Comparison of ENCODE assay signal across 19 cellular contexts in the genomic region with DNA sequence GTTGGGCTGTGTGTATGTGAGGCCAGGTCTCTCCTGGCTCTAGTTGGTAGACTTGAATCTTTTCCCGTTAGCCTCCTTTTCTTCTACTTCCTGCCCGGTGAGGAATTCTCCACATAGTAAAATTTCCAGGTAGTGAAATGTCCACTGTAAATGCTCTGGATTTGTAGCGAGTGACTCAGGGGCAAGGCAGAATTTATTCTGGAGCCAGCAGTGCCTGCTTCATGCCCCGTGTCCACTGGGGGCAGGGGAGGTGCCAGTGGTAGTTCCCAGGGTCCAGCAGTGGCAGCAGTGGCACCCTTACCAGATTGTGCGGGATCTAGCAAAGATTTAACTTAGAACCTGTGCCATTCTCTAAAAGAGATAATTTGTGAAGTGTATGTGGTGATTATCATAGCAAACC.
A peak's percentile ranks its signal among the peaks of the same experiment; 100 is the strongest.
DNase-seq lines count a peak whose midpoint lies in the region; ATAC-seq and TF ChIP-seq lines count a peak whose summit lies in the region.
"Had no signal": no experiment of that assay in that cellular context is flagged by ENCODE, and none has a peak within 500 bp of the region (broad histone marks: within the 10 kb centered on the region; RNA-seq: fewer than 3 reads in every experiment).

No MANE protein-coding gene starts in this region.

- 40% methylated on average over 1 of the region's 5 CpGs; no CpG with 5 or more reads in 1 of the 2 experiments for WGBS in IMR-90 (ENCODE audit: extremely low coverage in 2 of 2, insufficient read length in 1 of 2), 2 experiments
- whole genome bisulfite sequencing in gastroesophageal sphincter (ENCODE audit: low coverage in 1 of 2), 2 donors: 86 to 89% methylated on average over 2 to 3 of the region's 5 CpGs

- H3K9me1 ChIP-seq in IMR-90 (ENCODE audit: insufficient read depth, low read length): no peaks in the 10 kb centered on the region

- H3K18ac ChIP-seq in IMR-90 (ENCODE audit: low read depth, low read length): no peak overlapping the region

- H3K27ac Mint-ChIP-seq in chondrocyte (ENCODE audit: unreplicated experiment): no peak overlapping the region
- peak overlapping the region; percentile 30 for H3K27ac Mint-ChIP-seq in neural progenitor cell
- H3K27ac Mint-ChIP-seq: stimulated activated naive CD8-positive, alpha-beta T cell treated with anti-CD3 and anti-CD28 coated beads, Interleukin-15, amount 100 ng/mL, for 72 hours had no signal

- H3K23ac ChIP-seq in IMR-90 (ENCODE audit: low read depth, low read length): no peak overlapping the region

- no peak overlapping the region for H3K14ac ChIP-seq in IMR-90 (replicated peaks; ENCODE audit: low read depth, low read length)

- H3K79me2 ChIP-seq in neural progenitor cell (ENCODE audit: low read depth): no peaks in the 10 kb centered on the region

- POLR2A ChIA-PET in IMR-90 (lab: Charles Lee; ENCODE audit: unreplicated experiment): no interaction called here

- no peak overlapping the region for H2BK120ac ChIP-seq in IMR-90 (ENCODE audit: low read depth, low read length)

- no peak for TF ChIP-seq RAD21 in IMR-90 (IDR thresholded peaks at IDR 0.05; ENCODE audit: low read length)

- H4K20me1 ChIP-seq in IMR-90 (ENCODE audit: insufficient read depth, low read length) (no peaks in the 10 kb centered on the region), neural progenitor cell (ENCODE audit: low read depth) (no peaks in the 10 kb centered on the region)

- H3K36me3 Mint-ChIP-seq in chondrocyte (ENCODE audit: low read depth) (no peaks in the 10 kb centered on the region), neural progenitor cell (no peaks in the 10 kb centered on the region)

- H3K27me3 Mint-ChIP-seq in chondrocyte (ENCODE audit: low read depth) (peaks cover 1% of the 10 kb centered on the region), neural progenitor cell (ENCODE audit: insufficient read depth, low read depth) (peaks cover 2% of the 10 kb centered on the region)

- H3K4me1 ChIP-seq in IMR-90 (ENCODE audit: control insufficient read depth, insufficient read depth, low read length) (peaks cover 3% of the 10 kb centered on the region; the same call in 1 of the 2 replicates), neural progenitor cell (no peaks in the 10 kb centered on the region), gastroesophageal sphincter (peaks cover 0 to 4% (median 3%) of the 10 kb centered on the region in 3 donors)

- H3K4me1 Mint-ChIP-seq in chondrocyte (ENCODE audit: low read depth) (peaks cover 2% of the 10 kb centered on the region), neural progenitor cell (peaks cover 10% of the 10 kb centered on the region)

- H2AK5ac ChIP-seq in IMR-90 (ENCODE audit: low read depth, low read length): no peak overlapping the region; the same call in 1 of the 2 replicates

- H2AFZ ChIP-seq in IMR-90 (replicated peaks; ENCODE audit: low read length, poor library complexity) (no peak overlapping the region), neural progenitor cell (replicated peaks) (no peak overlapping the region)

- no peak for TF ChIP-seq EP300 in gastroesophageal sphincter (IDR thresholded peaks at IDR 0.05)

- ATAC-seq in IMR-90 (ENCODE audit: low read depth) (no peak), gastroesophageal sphincter (no peak), GM21447 (IDR thresholded peaks at IDR 0.05; ENCODE audit: unreplicated experiment) (no peak)
- ATAC-seq: left lobe of liver; mucosa of descending colon; right cardiac atrium; stimulated activated naive CD8-positive, alpha-beta T cell treated with anti-CD3 and anti-CD28 coated beads, Interleukin-15, amount 100 ng/mL, for 72 hours had no signal

- no peak overlapping the region for H3K56ac ChIP-seq in IMR-90 (ENCODE audit: extremely low read depth, insufficient read depth, low read length)

- H3K9ac ChIP-seq in IMR-90 (ENCODE audit: low read depth, low read length) (no peak overlapping the region), neural progenitor cell (no peak overlapping the region)

- H3F3A ChIP-seq in neural progenitor cell (ENCODE audit: low read depth): no peaks in the 10 kb centered on the region

- no peak overlapping the region for H2AK9ac ChIP-seq in IMR-90 (replicated peaks; ENCODE audit: low read depth, low read length, poor library complexity)

- H3K27me3 ChIP-seq in IMR-90 (ENCODE audit: control insufficient read depth, insufficient read depth, low read length) (no peaks in the 10 kb centered on the region), neural progenitor cell (no peaks in the 10 kb centered on the region), gastroesophageal sphincter (no peaks in the 10 kb centered on the region)
- H3K27me3 ChIP-seq: neutrophil had no signal

- dilution Hi-C loops in IMR-90 (cut with HindIII; ENCODE audit: low sequenced_read_pairs, unreplicated experiment): loop anchor here (25.0 kb wide), 1 partner anchor 1298 kb away; a partner anchor contains a TSS

- H3K9me3 ChIP-seq in IMR-90 (ENCODE audit: control insufficient read depth, insufficient read depth, low read length) (no peaks in the 10 kb centered on the region), neural progenitor cell (ENCODE audit: low read depth) (no peaks in the 10 kb centered on the region), gastroesophageal sphincter (no peaks in the 10 kb centered on the region)
- H3K9me3 ChIP-seq: mucosa of descending colon, neutrophil had no signal

- in situ Hi-C loops in IMR-90 (cut with MboI; ENCODE audit: low sequenced_read_pairs): loop anchor here (5.0 to 10.0 kb wide), 3 partner anchors 1205 to 1415 kb away; no protein-coding TSS in a partner anchor

- H4K5ac ChIP-seq in IMR-90 (ENCODE audit: low read depth, low read length): no peak overlapping the region

- H3K79me1 ChIP-seq in IMR-90 (ENCODE audit: low read depth in 1 of 2, low read length in 2 of 2): no peaks in the 10 kb centered on the region

- H3K27ac ChIP-seq in C4-2B (no peak overlapping the region), IMR-90 (ENCODE audit: insufficient read depth, low read length) (no peak overlapping the region), neural progenitor cell (no peak overlapping the region), gastroesophageal sphincter (no peak overlapping the region)
- H3K27ac ChIP-seq: neutrophil, RWPE1 had no signal

- no peak overlapping the region for H4K91ac ChIP-seq in IMR-90 (ENCODE audit: insufficient read depth, low read depth, low read length)

- no peak overlapping the region for H3K4me3 ChIP-seq in IMR-90 (ENCODE audit: insufficient read depth, low read depth, low read length)
- no peak overlapping the region for H3K4me3 ChIP-seq in neural progenitor cell
- H3K4me3 ChIP-seq in gastroesophageal sphincter: no peak overlapping the region
- H3K4me3 ChIP-seq: mucosa of descending colon had no signal

- TF ChIP-seq CTCF in C4-2B (conservative IDR thresholded peaks at IDR 0.05) (peak; percentile 40; the same call in 1 of the 2 replicates), IMR-90 (conservative IDR thresholded peaks at IDR 0.05; ENCODE audit: low read depth, low read length) (peak; percentile 25; the same call in 1 of the 2 replicates), chondrocyte (IDR thresholded peaks at IDR 0.05) (peak; percentile 14), neural progenitor cell (IDR thresholded peaks at IDR 0.05) (peak; percentile 28), gastroesophageal sphincter (IDR thresholded peaks at IDR 0.05) (no peak)

- H3K4me3 Mint-ChIP-seq in chondrocyte (ENCODE audit: unreplicated experiment) (no peak overlapping the region), neural progenitor cell (no peak overlapping the region)
- H3K4me3 Mint-ChIP-seq: stimulated activated naive CD8-positive, alpha-beta T cell treated with anti-CD3 and anti-CD28 coated beads, Interleukin-15, amount 100 ng/mL, for 72 hours had no signal

- no peak overlapping the region for H2BK20ac ChIP-seq in IMR-90 (ENCODE audit: low read depth, low read length)

- H3K9me3 Mint-ChIP-seq in chondrocyte (ENCODE audit: low read depth) (no peaks in the 10 kb centered on the region), neural progenitor cell (peaks cover under 1% of the 10 kb centered on the region)
- H3K9me3 Mint-ChIP-seq: stimulated activated naive CD8-positive, alpha-beta T cell treated with anti-CD3 and anti-CD28 coated beads, Interleukin-15, amount 100 ng/mL, for 72 hours had no signal

- DNase-seq in IMR-90 (no peak), chondrocyte (ENCODE audit: low spot score) (no peak), neural progenitor cell (ENCODE audit: low spot score) (no peak), OCI-M1 (lab: John Stamatoyannopoulos, UW) (no peak), NAMALWA (ENCODE audit: low spot score) (no peak)
- DNase-seq: activated naive CD4-positive, alpha-beta T cell treated with anti-CD3 and anti-CD28 coated beads, Interleukin-2, amount 50 U/mL, for 16 hours; activated T-cell treated with anti-CD3 and anti-CD28 coated beads, Interleukin-2, amount 50 U/mL, for 1 hour; cortex of kidney; mucosa of descending colon; NCI-H146; right cardiac atrium; stimulated activated naive CD8-positive, alpha-beta T cell treated with anti-CD3 and anti-CD28 coated beads, Interleukin-15, amount 100 ng/mL, for 72 hours; SW 1271 had no signal

- H2BK15ac ChIP-seq in IMR-90 (ENCODE audit: low read depth, low read length): no peak overlapping the region

- H4K8ac ChIP-seq in IMR-90 (ENCODE audit: low read depth in 2 of 2, low read length in 2 of 2): no peak overlapping the region

- H3K4ac ChIP-seq in IMR-90 (ENCODE audit: low read depth, low read length): no peak overlapping the region

- intact Hi-C loops in IMR-90 (cut with micrococcal nuclease): loop anchor here (10.0 kb wide), 4 partner anchors 135 to 1205 kb away; no protein-coding TSS in a partner anchor

- H2BK5ac ChIP-seq in IMR-90 (ENCODE audit: low read depth, low read length, poor library complexity, severe bottlenecking): no peak overlapping the region

- TF ChIP-seq POLR2A in IMR-90 (IDR thresholded peaks at IDR 0.05; ENCODE audit: low read depth, low read length) (no peak), gastroesophageal sphincter (IDR thresholded peaks at IDR 0.05) (no peak)

- H3K36me3 ChIP-seq in IMR-90 (ENCODE audit: control insufficient read depth, insufficient read depth, low read length): no peaks in the 10 kb centered on the region
- no peaks in the 10 kb centered on the region for H3K36me3 ChIP-seq in neural progenitor cell
- no peaks in the 10 kb centered on the region for H3K36me3 ChIP-seq in gastroesophageal sphincter
- H3K36me3 ChIP-seq: neutrophil had no signal

- no TSS peak for BruUV-seq in IMR-90 (replicated peaks; lab: Mats Ljungman, UMichigan)

- CTCF ChIA-PET in IMR-90 (lab: Yijun Ruan, JAX): interaction anchor here (2.3 kb wide), 1 partner anchor 48 kb away, joined by 7 read pairs; no protein-coding TSS in a partner anchor

- H3K4me2 ChIP-seq in IMR-90 (ENCODE audit: low read depth, low read length) (no peak overlapping the region), neural progenitor cell (no peak overlapping the region)

TF ChIP-seq in IMR-90, 13 proteins besides CTCF, POLR2A, EP300 and RAD21 (continues in another document):
- TF ChIP-seq CHD1 (IDR thresholded peaks at IDR 0.05; ENCODE audit: low read depth, low read length) (no peak), CEBPB (IDR thresholded peaks at IDR 0.05; ENCODE audit: low read depth, low read length) (no peak), SMC3 (IDR thresholded peaks at IDR 0.05; ENCODE audit: low read depth, low read length) (no peak), MAZ (IDR thresholded peaks at IDR 0.05; ENCODE audit: borderline replicate concordance, low read depth, low read length) (no peak), MXI1 (IDR thresholded peaks at IDR 0.05; ENCODE audit: borderline replicate concordance, low read depth, low read length) (no peak)

Comparison
In these comparisons a context has a peak if more than half of its experiments do, and no peak if none do; other contexts are left out.
1. CTCF ChIP-seq: peak in C4-2B (single experiment), IMR-90 (single experiment), chondrocyte (single experiment) and neural progenitor cell (single experiment); none in gastroesophageal sphincter (0 of 4).